1 cellular context compared by ENCODE assay signal in genomic region chr3:44235604-44236484, GRCh38.
TF ChIP-seq lines count a peak whose summit lies in the region.

No MANE protein-coding gene starts in this region.

TF ChIP-seq in WTC11, 78 proteins besides CTCF, POLR2A, EP300 and RAD21 (continued from another document):
- TF ChIP-seq EMX1 (CRISPR knock-in tag; IDR thresholded peaks at IDR 0.05) (no peak), CDX4 (CRISPR knock-in tag; IDR thresholded peaks at IDR 0.05; ENCODE audit: borderline replicate concordance) (no peak), NFE2L1 (CRISPR knock-in tag; IDR thresholded peaks at IDR 0.05) (no peak)
